Comparison of ENCODE assay signal across 1 cellular context in genomic region chr19:35088514-35088913, GRCh38.
TF ChIP-seq lines count a peak whose summit lies in the region.

No MANE protein-coding gene starts in this region.

TF ChIP-seq in endothelial cell of umbilical vein, 7 proteins besides CTCF, POLR2A, EP300 and RAD21:
- TF ChIP-seq FOS (IDR thresholded peaks at IDR 0.05; ENCODE audit: borderline replicate concordance, insufficient read depth, low read length) = peak; percentile 12
- no peak for TF ChIP-seq EZH2 (IDR thresholded peaks at IDR 0.05; ENCODE audit: borderline replicate concordance, low read depth, low read length, severe bottlenecking)
